ENCODE assay signal across 21 cellular contexts in the genomic region with DNA sequence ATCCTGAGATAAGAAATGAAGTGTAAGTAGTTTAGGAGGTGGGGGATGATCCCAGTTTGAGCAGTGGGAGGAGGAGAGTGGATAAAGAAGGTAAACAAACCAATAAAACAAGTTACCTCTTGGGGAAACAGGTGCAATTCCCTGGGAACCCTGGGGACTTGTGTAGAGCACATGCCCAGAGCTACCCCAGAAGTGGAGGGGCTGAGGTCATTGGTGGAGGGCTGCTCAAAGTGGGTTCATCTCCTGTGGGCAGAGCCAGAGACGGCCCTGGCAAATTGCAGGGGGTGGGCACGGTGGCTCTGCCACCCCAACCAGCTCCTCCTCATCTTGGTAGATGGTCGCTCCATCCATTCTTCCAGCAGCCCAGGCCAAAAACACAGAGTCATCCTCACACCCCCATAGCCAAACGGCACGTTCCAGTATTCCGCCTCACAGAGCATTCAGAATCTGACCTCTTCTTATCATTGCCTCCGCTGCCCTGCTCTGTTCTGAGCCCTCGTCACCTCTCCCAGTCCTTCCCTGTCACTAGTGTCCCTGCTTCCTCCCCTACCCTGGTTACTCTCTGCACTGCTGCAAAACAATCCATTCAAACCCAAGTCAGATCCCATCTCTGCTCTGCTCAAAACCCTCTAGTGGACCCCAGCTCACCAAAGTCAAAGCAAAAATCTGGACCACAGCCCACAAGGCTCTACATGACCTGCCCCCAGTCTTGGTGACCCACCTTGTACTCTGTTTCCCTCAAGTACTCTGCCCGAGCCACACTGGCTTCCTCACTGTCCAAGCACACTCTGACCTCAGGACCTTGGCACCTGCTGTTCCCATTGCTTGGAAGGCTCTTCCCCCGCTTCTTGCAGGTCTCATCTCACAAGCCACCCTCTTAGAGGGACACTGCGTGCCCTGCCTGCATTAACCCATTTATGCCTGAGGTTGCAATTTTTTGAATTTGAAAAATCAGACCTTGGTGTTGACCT. TPM values are rescaled to one million over a fixed set of nuclear protein-coding genes. Genes with fewer than 3 reads are reported as not detected.
"Had no signal": no experiment of that assay in that cellular context is flagged by ENCODE, and none has a peak within 500 bp of the region (broad histone marks: within the 10 kb centered on the region; RNA-seq: fewer than 3 reads in every experiment).

No MANE protein-coding gene starts in this region.

- H3K4me3 ChIP-seq: cardiac muscle cell, coronary artery, gastroesophageal sphincter, ovary, smooth muscle cell, upper lobe of left lung had no signal

- H3K27ac Mint-ChIP-seq: activated B cell treated with CpG ODN at 0.5 μM for 24 hours; activated CD4-positive, alpha-beta T cell treated with anti-CD3 and anti-CD28 coated beads, Interleukin-2, amount 10 ng/mL, durations not matched to agents 7 days and 5 days; activated naive CD4-positive, alpha-beta T cell treated with anti-CD3 and anti-CD28 coated beads for 36 hours; activated T-helper 1 cell treated with anti-CD3 and anti-CD28 coated beads, Interleukin-12 subunit alpha, Interleukin-12 subunit beta, Interleukin-2, Interleukin-4 antibody, amounts not matched to agents 30 ng/mL and 10 ng/mL and 1 ng/mL, durations not matched to agents 14 hours and 24 hours and 36 hours; stimulated activated memory B cell treated with anti-CD40 and anti-IgM and Interleukin-4, amounts not matched to agents 10 μg/mL and 1 μg/mL and 100 μg/mL, for 72 hours; T-helper 1 cell treated with Interleukin-12 subunit alpha and Interleukin-12 subunit beta and Interleukin-4 antibody, amounts not matched to agents 30 μg/mL and 1 μg/mL, for 36 hours had no signal

- H3K36me3 Mint-ChIP-seq: stimulated activated memory B cell treated with anti-CD40 and anti-IgM and Interleukin-4, amounts not matched to agents 10 μg/mL and 1 μg/mL and 100 μg/mL, for 72 hours had no signal

- H3K27ac ChIP-seq: cardiac muscle cell, coronary artery, epithelial cell of prostate, gastroesophageal sphincter, ovary, upper lobe of left lung had no signal

- H3K27me3 ChIP-seq: cardiac muscle cell, gastroesophageal sphincter, ovary, upper lobe of left lung had no signal

- H3K4me3 Mint-ChIP-seq: activated B cell treated with CpG ODN at 0.5 μM for 24 hours; activated CD4-positive, alpha-beta T cell treated with anti-CD3 and anti-CD28 coated beads, Interleukin-2, amount 10 ng/mL, durations not matched to agents 7 days and 5 days; activated naive CD4-positive, alpha-beta T cell treated with anti-CD3 and anti-CD28 coated beads for 36 hours; activated T-helper 1 cell treated with anti-CD3 and anti-CD28 coated beads, Interleukin-12 subunit alpha, Interleukin-12 subunit beta, Interleukin-2, Interleukin-4 antibody, amounts not matched to agents 30 ng/mL and 10 ng/mL and 1 ng/mL, durations not matched to agents 14 hours and 24 hours and 36 hours; stimulated activated memory B cell treated with anti-CD40 and anti-IgM and Interleukin-4, amounts not matched to agents 10 μg/mL and 1 μg/mL and 100 μg/mL, for 72 hours; T-helper 1 cell treated with Interleukin-12 subunit alpha and Interleukin-12 subunit beta and Interleukin-4 antibody, amounts not matched to agents 30 μg/mL and 1 μg/mL, for 36 hours had no signal

- H3K36me3 ChIP-seq: cardiac muscle cell, ovary, upper lobe of left lung had no signal

- H3K9me3 Mint-ChIP-seq: activated B cell treated with CpG ODN at 0.5 μM for 24 hours; activated CD4-positive, alpha-beta T cell treated with anti-CD3 and anti-CD28 coated beads, Interleukin-2, amount 10 ng/mL, durations not matched to agents 7 days and 5 days; activated naive CD4-positive, alpha-beta T cell treated with anti-CD3 and anti-CD28 coated beads for 36 hours; activated T-helper 1 cell treated with anti-CD3 and anti-CD28 coated beads, Interleukin-12 subunit alpha, Interleukin-12 subunit beta, Interleukin-2, Interleukin-4 antibody, amounts not matched to agents 30 ng/mL and 10 ng/mL and 1 ng/mL, durations not matched to agents 14 hours and 24 hours and 36 hours; nephron; stimulated activated memory B cell treated with anti-CD40 and anti-IgM and Interleukin-4, amounts not matched to agents 10 μg/mL and 1 μg/mL and 100 μg/mL, for 72 hours; T-helper 1 cell treated with Interleukin-12 subunit alpha and Interleukin-12 subunit beta and Interleukin-4 antibody, amounts not matched to agents 30 μg/mL and 1 μg/mL, for 36 hours had no signal

- FAIRE-seq: kidney, TTC549 had no signal

- H3K9me3 ChIP-seq: gastroesophageal sphincter, ovary, upper lobe of left lung had no signal

- DNase-seq: activated B cell treated with CpG ODN at 0.5 μM for 24 hours; activated CD4-positive, alpha-beta T cell treated with anti-CD3 and anti-CD28 coated beads, Interleukin-2, amount 10 ng/mL, durations not matched to agents 7 days and 5 days; activated naive CD4-positive, alpha-beta T cell treated with anti-CD3 and anti-CD28 coated beads for 36 hours; effector CD8-positive, alpha-beta T cell; left ventricle myocardium superior; mesenchymal stem cell; substantia nigra; upper lobe of left lung had no signal

- H3K4me2 ChIP-seq: smooth muscle cell had no signal

- ATAC-seq: gastroesophageal sphincter; left ventricle myocardium superior; SK-N-SH treated with all-trans-retinoic acid at 6 μM for 48 hours; stimulated activated memory B cell treated with anti-CD40 and anti-IgM and Interleukin-4, amounts not matched to agents 10 μg/mL and 1 μg/mL and 100 μg/mL, for 72 hours had no signal

RNA-seq across cellular contexts. Expression of a gene that starts 5.5 kb away (rescaled TPM):
- total RNA-seq: activated B cell treated with CpG ODN at 0.5 μM for 24 hours; activated T-helper 1 cell treated with anti-CD3 and anti-CD28 coated beads, Interleukin-12 subunit alpha, Interleukin-12 subunit beta, Interleukin-2, Interleukin-4 antibody, amounts not matched to agents 30 ng/mL and 10 ng/mL and 1 ng/mL, durations not matched to agents 14 hours and 24 hours and 36 hours had no signal

RNA-seq across cellular contexts. Expression of a gene that starts 44.6 kb away (rescaled TPM):
- total RNA-seq: activated B cell treated with CpG ODN at 0.5 μM for 24 hours; activated T-helper 1 cell treated with anti-CD3 and anti-CD28 coated beads, Interleukin-12 subunit alpha, Interleukin-12 subunit beta, Interleukin-2, Interleukin-4 antibody, amounts not matched to agents 30 ng/mL and 10 ng/mL and 1 ng/mL, durations not matched to agents 14 hours and 24 hours and 36 hours had no signal
